9 cellular contexts compared by ENCODE assay signal in the genomic region with DNA sequence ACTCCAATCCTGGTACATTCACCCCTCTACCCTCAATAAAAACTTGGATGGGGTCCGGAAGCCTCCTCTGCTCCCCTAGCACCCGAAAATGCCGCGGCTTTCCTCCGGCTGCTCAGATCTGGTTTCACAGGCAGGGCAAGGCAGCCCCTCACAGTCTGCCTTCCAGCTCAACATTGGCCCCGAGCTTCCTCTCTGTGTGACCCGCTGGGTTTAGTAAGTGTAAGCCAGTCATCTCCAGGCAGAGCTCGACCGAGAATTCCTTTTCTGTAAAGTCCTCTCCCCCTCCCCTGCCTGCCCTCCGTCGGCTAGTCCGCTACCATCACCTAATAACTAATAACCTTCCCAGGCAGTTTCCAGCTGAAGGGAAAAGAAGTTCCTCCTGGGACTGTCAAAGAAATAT. TPM values are rescaled to one million over a fixed set of nuclear protein-coding genes. Genes with fewer than 3 reads are reported as not detected.
DNase-seq lines count a peak whose midpoint lies in the region; ATAC-seq and TF ChIP-seq lines count a peak whose summit lies in the region.
"Had no signal": no experiment of that assay in that cellular context is flagged by ENCODE, and none has a peak within 500 bp of the region (broad histone marks: within the 10 kb centered on the region; RNA-seq: fewer than 3 reads in every experiment).

No MANE protein-coding gene starts in this region.

- peak overlapping the region; percentile 95 for H3K4me3 Mint-ChIP-seq in type B pancreatic cell

- peak overlapping the region; percentile 80 for H3K27ac ChIP-seq in epithelial cell of prostate
- H3K27ac ChIP-seq: A549 had no signal

- no peaks in the 10 kb centered on the region for H3K9me3 Mint-ChIP-seq in type B pancreatic cell

- no peak for ATAC-seq in HG03342 (IDR thresholded peaks at IDR 0.05; ENCODE audit: unreplicated experiment)
- ATAC-seq: A549 had no signal

- peaks cover 7% of the 10 kb centered on the region for H3K36me3 Mint-ChIP-seq in type B pancreatic cell

- DNase-seq in NCI-H524 (lab: John Stamatoyannopoulos, UW) (peak; percentile 1 to 10), NCI-H524 treated with DMSO at 0.1 percent for 48 hours (lab: John Stamatoyannopoulos, UW) (no peak), epithelial cell of prostate (ENCODE audit: low read depth, low spot score) (no peak), midbrain (lab: John Stamatoyannopoulos, UW) (peak; percentile 26), type B pancreatic cell (ENCODE audit: extremely low spot score, unreplicated experiment) (no peak), NCI-H526 treated with DMSO at 0.1 percent for 48 hours (lab: John Stamatoyannopoulos, UW) (no peak), SW480 (ENCODE audit: low spot score) (no peak)

- peak overlapping the region; percentile 64 for H3K27ac Mint-ChIP-seq in type B pancreatic cell

- TF ChIP-seq CTCF in type B pancreatic cell (conservative IDR thresholded peaks at IDR 0.05): no peak

- peaks cover 46% of the 10 kb centered on the region for H3K4me1 Mint-ChIP-seq in type B pancreatic cell (ENCODE audit: unreplicated experiment)

- peaks cover 20% of the 10 kb centered on the region for H3K27me3 Mint-ChIP-seq in type B pancreatic cell

RNA-seq across cellular contexts. Expression of gene INHBA, which starts 3.4 kb away (rescaled TPM):
- 19.9 and 29.3 TPM in 2 replicates for total RNA-seq in type B pancreatic cell (ENCODE audit: low replicate concordance)

Comparison
In these comparisons a context has a peak if more than half of its experiments do, and no peak if none do; other contexts are left out.
1. DNase-seq: peak in NCI-H524 (2 of 2) and midbrain (single experiment); none in NCI-H524 treated with DMSO at 0.1 percent for 48 hours (single experiment), epithelial cell of prostate (single experiment), type B pancreatic cell (single experiment), NCI-H526 treated with DMSO at 0.1 percent for 48 hours (single experiment) and SW480 (single experiment).